ENCODE assay signal across 21 cellular contexts in genomic region chr9:136310273-136311030, GRCh38. TPM values are rescaled to one million over a fixed set of nuclear protein-coding genes. Genes with fewer than 3 reads are reported as not detected.
DNase-seq lines count a peak whose midpoint lies in the region; FAIRE-seq lines count a peak whose summit lies in the region.
"Had no signal": no experiment of that assay in that cellular context is flagged by ENCODE, and none has a peak within 500 bp of the region (broad histone marks: within the 10 kb centered on the region; RNA-seq: fewer than 3 reads in every experiment).

No MANE protein-coding gene starts in this region.

- no peak overlapping the region for H3K4me2 ChIP-seq in neuronal stem cell (ENCODE audit: insufficient read depth, low read length, poor library complexity, severe bottlenecking)

- no peak overlapping the region for H4K8ac ChIP-seq in neuronal stem cell (ENCODE audit: low read depth, low read length)

- peaks cover 12 to 20% of the 10 kb centered on the region in 2 donors for H3K9me3 ChIP-seq in neuronal stem cell (replicated peaks in 1 of 2; ENCODE audit: control insufficient read depth in 2 of 2, insufficient read depth in 1 of 2, low read depth in 1 of 2, low read length in 2 of 2)
- H3K9me3 ChIP-seq: MG63 had no signal

- H3K4me3 ChIP-seq in neuronal stem cell (ENCODE audit: low read length in 2 of 2) = no peak overlapping the region
- H3K4me3 ChIP-seq: breast epithelium, GM12878, MG63, psoas muscle, SJSA1, transverse colon had no signal

- no peak overlapping the region for H3K4ac ChIP-seq in neuronal stem cell (ENCODE audit: low read length)

- H3K27ac ChIP-seq in neuronal stem cell (replicated peaks; ENCODE audit: low read length) = no peak overlapping the region
- H3K27ac ChIP-seq: breast epithelium, psoas muscle, SJSA1, transverse colon had no signal

- peak overlapping the region; percentile 28 for H4K91ac ChIP-seq in neuronal stem cell (ENCODE audit: low read depth, low read length, poor library complexity)

- peaks cover 0 to 7% (median 6%) of the 10 kb centered on the region in 3 experiments for H3K27me3 ChIP-seq in neuronal stem cell (ENCODE audit: control insufficient read depth in 3 of 3, insufficient read depth in 3 of 3, low read depth in 1 of 3, low read length in 3 of 3)
- H3K27me3 ChIP-seq: MG63, SJSA1 had no signal

- peak overlapping the region; percentile 93 for H2AK5ac ChIP-seq in neuronal stem cell (ENCODE audit: low read depth, low read length)

- no peak for FAIRE-seq in urothelium cell line (lab: Jason Lieb, UNC)
- FAIRE-seq: GM12878 had no signal

- no peak overlapping the region for H2AFZ ChIP-seq in neuronal stem cell (ENCODE audit: low read length)

- no peak overlapping the region for H3K14ac ChIP-seq in neuronal stem cell (ENCODE audit: low read length)

- H3K23ac ChIP-seq in neuronal stem cell (ENCODE audit: low read depth, low read length, poor library complexity) = peak overlapping the region; percentile 66

- WGBS in neuronal stem cell (ENCODE audit: extremely low coverage in 2 of 2, insufficient read length in 2 of 2, insufficient replicate concordance in 1 of 2), 2 donors = no CpG with 5 or more reads among the region's 28 CpGs

- DNase-seq in NCI-H146 (lab: John Stamatoyannopoulos, UW) (peak; percentile 18), NCI-H146 treated with DMSO at 0.1 percent for 48 hours (lab: John Stamatoyannopoulos, UW; ENCODE audit: unreplicated experiment) (no peak), NCI-H1092 treated with DMSO at 0.1 percent for 48 hours (lab: John Stamatoyannopoulos, UW) (peak; percentile 55), SHP77 (lab: John Stamatoyannopoulos, UW) (peak; percentile 46 to 83), neuronal stem cell (ENCODE audit: low spot score) (no peak), urothelium cell line (ENCODE audit: low spot score) (no peak), middle frontal gyrus (ENCODE audit: extremely low spot score, low spot score) (no peak), cerebellar cortex (ENCODE audit: low spot score) (no peak)
- DNase-seq: activated CD4-positive, CD25-positive, alpha-beta regulatory T cell treated with anti-CD3 and anti-CD28 coated beads, Interleukin-2, amount 50 U/mL, for 72 hours; CD4-positive, alpha-beta T cell; dermis blood vessel endothelial cell; GDM1; mammary epithelial cell; MG63; NCI-H226; nephron progenitor cell; psoas muscle; transverse colon had no signal

- H3K36me3 ChIP-seq in neuronal stem cell (replicated peaks in 1 of 2; ENCODE audit: control insufficient read depth in 2 of 2, insufficient read depth in 2 of 2, low read length in 2 of 2) = peaks cover 0 to 4% of the 10 kb centered on the region in 2 donors
- H3K36me3 ChIP-seq: breast epithelium, MG63, SJSA1, transverse colon had no signal

- no peak overlapping the region for H2BK120ac ChIP-seq in neuronal stem cell (ENCODE audit: low read depth, low read length)

- no peak overlapping the region for H2BK12ac ChIP-seq in neuronal stem cell (ENCODE audit: low read length)

- no peak overlapping the region for H2BK5ac ChIP-seq in neuronal stem cell (ENCODE audit: low read length)

- peaks cover 0 to 5% of the 10 kb centered on the region in 2 donors for H3K4me1 ChIP-seq in neuronal stem cell (ENCODE audit: control insufficient read depth in 2 of 2, insufficient read depth in 1 of 2, low read depth in 1 of 2, low read length in 2 of 2)
- H3K4me1 ChIP-seq: breast epithelium, psoas muscle, SJSA1 had no signal

- H2BK15ac ChIP-seq in neuronal stem cell (ENCODE audit: low read length) = peak overlapping the region; percentile 19

- peak overlapping the region; percentile 54 for H3K18ac ChIP-seq in neuronal stem cell (ENCODE audit: low read length)

- H3K79me1 ChIP-seq in neuronal stem cell (ENCODE audit: low read depth, low read length) = no peaks in the 10 kb centered on the region

- peak overlapping the region; percentile 50 for H3K9ac ChIP-seq in neuronal stem cell (ENCODE audit: low read depth, low read length, poor library complexity)

RNA-seq across cellular contexts. Expression of gene CCDC187, which starts 6.6 kb away (rescaled TPM):
- polyA plus RNA-seq in neuronal stem cell (2013, experiment 1 of 2) = 0.08 TPM
- 0.08 TPM for polyA plus RNA-seq in neuronal stem cell (2013, experiment 2 of 2)
- polyA plus RNA-seq: mammary epithelial cell, psoas muscle had no signal

RNA-seq across cellular contexts. Expression of gene GPSM1, which starts 16.9 kb away (rescaled TPM):
- 37.4 TPM for polyA plus RNA-seq in neuronal stem cell (2013, experiment 1 of 2)
- polyA plus RNA-seq in neuronal stem cell (2013, experiment 2 of 2) = 37.2 TPM

RNA-seq across cellular contexts. Expression of gene DNLZ, which starts 53.1 kb away (rescaled TPM):
- 6.7 TPM for polyA plus RNA-seq in neuronal stem cell (2013, experiment 1 of 2)
- polyA plus RNA-seq in neuronal stem cell (2013, experiment 2 of 2) = 6.9 TPM

Comparison
In these comparisons a context has a peak if more than half of its experiments do, and no peak if none do; other contexts are left out.
1. DNase-seq: peak in NCI-H146 (single experiment), NCI-H1092 treated with DMSO at 0.1 percent for 48 hours (single experiment) and SHP77 (2 of 2); none in NCI-H146 treated with DMSO at 0.1 percent for 48 hours (single experiment), neuronal stem cell (single experiment), urothelium cell line (single experiment), middle frontal gyrus (single experiment) and cerebellar cortex (single experiment).